In genomic region chr16:2135071-2135470, GRCh38 we compare ENCODE assay signal across 8 cellular contexts. TPM values are rescaled to one million over a fixed set of nuclear protein-coding genes. Genes with fewer than 3 reads are reported as not detected.
DNase-seq lines count a peak whose midpoint lies in the region; ATAC-seq and TF ChIP-seq lines count a peak whose summit lies in the region.
"Not testable (repeated sequence)": the region's sequence is repeated elsewhere in the genome, so short reads cannot be mapped to it uniquely, and the experiment has no call there.

No MANE protein-coding gene starts in this region.

- H3K27ac ChIP-seq in CD4-positive, CD25-positive, alpha-beta regulatory T cell (ENCODE audit: insufficient read depth, low read length, poor library complexity, severe bottlenecking); Karpas-422 (ENCODE audit: low read length): not testable (repeated sequence)
- H3K27ac ChIP-seq in VCaP (peak overlapping the region; percentile 45; the same call in 1 of the 2 replicates), layer of hippocampus (ENCODE audit: low read depth, low read length) (peak overlapping the region; percentile 18), thoracic aorta (peak overlapping the region; percentile 71 to 80)

- H3K79me2 ChIP-seq in Karpas-422 (ENCODE audit: low read length) = not testable (repeated sequence)

- not testable (repeated sequence) for H3K9me3 Mint-ChIP-seq in CD4-positive, CD25-positive, alpha-beta regulatory T cell; activated naive CD8-positive, alpha-beta T cell treated with anti-CD3 and anti-CD28 coated beads, Interleukin-2, amount 50 U/mL, for 24 hours; osteocyte (ENCODE audit: unreplicated experiment)

- H3K36me3 ChIP-seq in CD4-positive, CD25-positive, alpha-beta regulatory T cell (ENCODE audit: control insufficient read depth, insufficient read depth, low read length); Karpas-422 (ENCODE audit: insufficient read depth, low read length); thoracic aorta: not testable (repeated sequence)

- not testable (repeated sequence) for ATAC-seq in CD4-positive, CD25-positive, alpha-beta regulatory T cell (ENCODE audit: low read depth in 2 of 2); activated naive CD8-positive, alpha-beta T cell treated with anti-CD3 and anti-CD28 coated beads, Interleukin-2, amount 50 U/mL, for 24 hours; thoracic aorta (ENCODE audit: insufficient number of reproducible peaks, low FRiP score, low read depth)

- not testable (repeated sequence) for H3K27ac Mint-ChIP-seq in CD4-positive, CD25-positive, alpha-beta regulatory T cell; activated naive CD8-positive, alpha-beta T cell treated with anti-CD3 and anti-CD28 coated beads, Interleukin-2, amount 50 U/mL, for 24 hours
- H3K27ac Mint-ChIP-seq in osteocyte (ENCODE audit: unreplicated experiment) = peak overlapping the region; percentile 70

- H3K36me3 Mint-ChIP-seq in CD4-positive, CD25-positive, alpha-beta regulatory T cell; activated naive CD8-positive, alpha-beta T cell treated with anti-CD3 and anti-CD28 coated beads, Interleukin-2, amount 50 U/mL, for 24 hours (ENCODE audit: low read depth); osteocyte (ENCODE audit: unreplicated experiment): not testable (repeated sequence)

- not testable (repeated sequence) for H3K9me3 ChIP-seq in CD4-positive, CD25-positive, alpha-beta regulatory T cell (ENCODE audit: control insufficient read depth in 2 of 2, low read length in 2 of 2); Karpas-422 (ENCODE audit: low read length); thoracic aorta

- not testable (repeated sequence) for H3K9me2 ChIP-seq in Karpas-422 (replicated peaks; ENCODE audit: insufficient read depth, low read length)

- not testable (repeated sequence) for H2AFZ ChIP-seq in Karpas-422 (ENCODE audit: low read length)

- H3K4me3 ChIP-seq in CD4-positive, CD25-positive, alpha-beta regulatory T cell (ENCODE audit: low read depth, low read length) = not testable (repeated sequence)
- peak overlapping the region; percentile 63; the same call in 1 of the 2 replicates for H3K4me3 ChIP-seq in Karpas-422 (ENCODE audit: low read length)
- peak overlapping the region; percentile 55 for H3K4me3 ChIP-seq in epithelial cell of proximal tubule (ENCODE audit: low read depth, low read length)
- peak overlapping the region; percentile 83 for H3K4me3 ChIP-seq in thoracic aorta

- H3K27me3 Mint-ChIP-seq in CD4-positive, CD25-positive, alpha-beta regulatory T cell; activated naive CD8-positive, alpha-beta T cell treated with anti-CD3 and anti-CD28 coated beads, Interleukin-2, amount 50 U/mL, for 24 hours; osteocyte (ENCODE audit: unreplicated experiment): not testable (repeated sequence)

- H3K4me2 ChIP-seq in Karpas-422 (ENCODE audit: low read depth, low read length, poor library complexity, severe bottlenecking) = peak overlapping the region; percentile 60

- not testable (repeated sequence) for DNase-seq in CD4-positive, CD25-positive, alpha-beta regulatory T cell; Karpas-422; epithelial cell of proximal tubule (ENCODE audit: low read depth); osteocyte (ENCODE audit: extremely low spot score, unreplicated experiment); thoracic aorta (ENCODE audit: low spot score)
- peak; percentile 25 for DNase-seq in activated naive CD8-positive, alpha-beta T cell treated with anti-CD3 and anti-CD28 coated beads, Interleukin-2, amount 50 U/mL, for 24 hours

- not testable (repeated sequence) for TF ChIP-seq CTCF in VCaP (conservative IDR thresholded peaks at IDR 0.05); epithelial cell of proximal tubule (conservative IDR thresholded peaks at IDR 0.05; ENCODE audit: low read depth, low read length); osteocyte (IDR thresholded peaks at IDR 0.05); thoracic aorta (IDR thresholded peaks at IDR 0.05)

- peak overlapping the region; percentile 71 for H3K9ac ChIP-seq in Karpas-422 (ENCODE audit: low read length)

- peaks cover 0 to 16% (median 6%) of the 10 kb centered on the region in 4 donors for H3K4me1 Mint-ChIP-seq in CD4-positive, CD25-positive, alpha-beta regulatory T cell
- H3K4me1 Mint-ChIP-seq in activated naive CD8-positive, alpha-beta T cell treated with anti-CD3 and anti-CD28 coated beads, Interleukin-2, amount 50 U/mL, for 24 hours; osteocyte (ENCODE audit: unreplicated experiment): not testable (repeated sequence)

- H3K4me1 ChIP-seq in CD4-positive, CD25-positive, alpha-beta regulatory T cell (ENCODE audit: control insufficient read depth, insufficient read depth, low read length, poor library complexity, severe bottlenecking); Karpas-422 (ENCODE audit: low read length): not testable (repeated sequence)
- peaks cover 5 to 36% of the 10 kb centered on the region in 2 donors for H3K4me1 ChIP-seq in thoracic aorta (ENCODE audit: control insufficient read depth in 1 of 2, low read depth in 2 of 2)

- H4K20me1 ChIP-seq in Karpas-422 (ENCODE audit: insufficient read depth, low read depth, low read length) = not testable (repeated sequence)

- peak overlapping the region in 3 of 4 donors; percentile 80 to 83 (median 81) for H3K4me3 Mint-ChIP-seq in CD4-positive, CD25-positive, alpha-beta regulatory T cell
- peak overlapping the region; percentile 74 for H3K4me3 Mint-ChIP-seq in activated naive CD8-positive, alpha-beta T cell treated with anti-CD3 and anti-CD28 coated beads, Interleukin-2, amount 50 U/mL, for 24 hours
- H3K4me3 Mint-ChIP-seq in osteocyte (ENCODE audit: unreplicated experiment) = peak overlapping the region; percentile 82

- H3K27me3 ChIP-seq in CD4-positive, CD25-positive, alpha-beta regulatory T cell (ENCODE audit: control insufficient read depth, insufficient read depth, low read length); Karpas-422 (ENCODE audit: low read length); layer of hippocampus (ENCODE audit: control insufficient read depth, insufficient read depth, low read length); thoracic aorta (replicated peaks; ENCODE audit: insufficient read depth): not testable (repeated sequence)

RNA-seq across cellular contexts. Expression of gene PKD1, which starts 0.6 kb away (rescaled TPM):
- 86.1 TPM for total RNA-seq in CD4-positive, CD25-positive, alpha-beta regulatory T cell
- polyA plus RNA-seq in CD4-positive, CD25-positive, alpha-beta regulatory T cell = 1 to 10 TPM; 1.4 to 4.4 (median 2.6) TPM
- total RNA-seq in Karpas-422 (2014; rRNA removed; shearing (Covaris generic); ENCODE audit: low replicate concordance) = 72.8 and 110 TPM in 2 replicates
- total RNA-seq in epithelial cell of proximal tubule (50.6 and 80.2 TPM in 2 replicates), osteocyte (169 and 188 TPM in 2 replicates), thoracic aorta (1,000 to 10,000 TPM in 1 of 2 donors, 100 to 1,000 TPM in 1; 838 to 1,071 TPM)

RNA-seq across cellular contexts. Expression of gene RAB26, which starts 13.4 kb away (rescaled TPM):
- total RNA-seq in CD4-positive, CD25-positive, alpha-beta regulatory T cell = not detected
- polyA plus RNA-seq in CD4-positive, CD25-positive, alpha-beta regulatory T cell = 1 to 10 TPM in 2 of 4 donors, under 1 TPM in 2; 0.38 to 1.2 (median 0.93) TPM
- 12.8 and 15.0 TPM in 2 replicates for total RNA-seq in Karpas-422 (2014; rRNA removed; shearing (Covaris generic); ENCODE audit: low replicate concordance)
- total RNA-seq in epithelial cell of proximal tubule (2.3 and 11.6 TPM in 2 replicates), osteocyte (2.0 and 3.4 TPM in 2 replicates), thoracic aorta (not detected)

RNA-seq across cellular contexts. Expression of gene TRAF7, which starts 20.5 kb away (rescaled TPM):
- total RNA-seq in CD4-positive, CD25-positive, alpha-beta regulatory T cell = 33.4 TPM
- 1 to 10 TPM; 4.0 to 7.3 (median 4.8) TPM for polyA plus RNA-seq in CD4-positive, CD25-positive, alpha-beta regulatory T cell
- total RNA-seq in Karpas-422 (2014; rRNA removed; shearing (Covaris generic); ENCODE audit: low replicate concordance) = 68.3 and 110 TPM in 2 replicates
- 48.6 and 63.9 TPM in 2 replicates for total RNA-seq in epithelial cell of proximal tubule
- total RNA-seq in osteocyte = 78.1 and 84.9 TPM in 2 replicates
- total RNA-seq in thoracic aorta = 10 to 100 TPM; 34.1 to 54.8 TPM
